ENCODE assay signal across 7 cellular contexts in the genomic region with DNA sequence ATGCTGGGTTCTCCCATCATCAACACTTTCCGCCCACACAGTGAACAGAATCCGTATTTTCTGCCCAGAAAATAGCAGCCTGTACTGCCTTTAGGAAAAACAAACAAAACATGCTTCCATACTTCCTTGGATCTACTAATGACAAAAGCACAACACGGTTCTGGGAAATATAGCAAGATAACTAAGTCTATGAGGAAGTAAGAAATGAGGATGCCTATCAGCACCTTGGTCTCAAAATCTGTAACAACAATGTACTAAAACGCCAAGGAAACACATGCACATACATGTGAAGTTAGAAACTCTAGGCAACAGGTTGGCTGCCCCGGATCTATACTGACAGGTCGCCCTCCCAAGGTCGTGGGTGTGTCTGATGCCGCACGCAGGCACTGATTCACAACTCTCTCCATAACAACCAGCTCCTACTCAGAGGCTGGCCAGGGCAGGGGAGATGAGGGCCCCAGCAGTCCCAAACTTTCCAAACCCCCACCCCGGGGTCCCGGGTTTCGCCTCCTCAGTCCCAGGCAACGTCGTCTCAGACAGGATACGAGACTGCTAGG. TPM values are rescaled to one million over a fixed set of nuclear protein-coding genes. Genes with fewer than 3 reads are reported as not detected.
A peak's percentile ranks its signal among the peaks of the same experiment; 100 is the strongest.
DNase-seq lines count a peak whose midpoint lies in the region; ATAC-seq and TF ChIP-seq lines count a peak whose summit lies in the region.

No MANE protein-coding gene starts in this region.

- TF ChIP-seq CTCF in esophagus muscularis mucosa (IDR thresholded peaks at IDR 0.05) (no peak), nephron (IDR thresholded peaks at IDR 0.05; ENCODE audit: unreplicated experiment in 3 of 3) (no peak)

- no peaks in the 10 kb centered on the region for H3K27me3 Mint-ChIP-seq in activated T-cell treated with anti-CD3 and anti-CD28 coated beads, Interleukin-2, amount 50 U/mL, for 24 hours
- no peaks in the 10 kb centered on the region for H3K27me3 Mint-ChIP-seq in nephron (ENCODE audit: low read depth)
- H3K27me3 Mint-ChIP-seq in stimulated activated naive CD8-positive, alpha-beta T cell treated with anti-CD3 and anti-CD28 coated beads, Interleukin-15, amount 100 ng/mL, for 72 hours: no peaks in the 10 kb centered on the region

- no peaks in the 10 kb centered on the region for H3K9me3 ChIP-seq in esophagus muscularis mucosa

- intact Hi-C loops in esophagus muscularis mucosa (cut with DNase I): no loop called here

- peaks cover 59% of the 10 kb centered on the region for H3K4me1 Mint-ChIP-seq in activated T-cell treated with anti-CD3 and anti-CD28 coated beads, Interleukin-2, amount 50 U/mL, for 24 hours (ENCODE audit: low read depth)
- peaks cover 21% of the 10 kb centered on the region for H3K4me1 Mint-ChIP-seq in nephron
- peaks cover 64% of the 10 kb centered on the region for H3K4me1 Mint-ChIP-seq in stimulated activated naive CD8-positive, alpha-beta T cell treated with anti-CD3 and anti-CD28 coated beads, Interleukin-15, amount 100 ng/mL, for 72 hours

- ATAC-seq in GM18867 (IDR thresholded peaks at IDR 0.05; ENCODE audit: unreplicated experiment) (peak; percentile 37), HG02970 (IDR thresholded peaks at IDR 0.05; ENCODE audit: low FRiP score, unreplicated experiment) (peak; percentile 35)
- ATAC-seq in stimulated activated naive CD8-positive, alpha-beta T cell treated with anti-CD3 and anti-CD28 coated beads, Interleukin-15, amount 100 ng/mL, for 72 hours: peak; percentile 78

- H3K9me3 Mint-ChIP-seq in activated T-cell treated with anti-CD3 and anti-CD28 coated beads, Interleukin-2, amount 50 U/mL, for 24 hours: no peaks in the 10 kb centered on the region
- H3K9me3 Mint-ChIP-seq in nephron: no peaks in the 10 kb centered on the region
- H3K9me3 Mint-ChIP-seq in stimulated activated naive CD8-positive, alpha-beta T cell treated with anti-CD3 and anti-CD28 coated beads, Interleukin-15, amount 100 ng/mL, for 72 hours: no peaks in the 10 kb centered on the region

- no peaks in the 10 kb centered on the region for H3K27me3 ChIP-seq in esophagus muscularis mucosa

- peak overlapping the region; percentile 75 to 90 (median 83) for H3K4me3 ChIP-seq in esophagus muscularis mucosa

- DNase-seq in NCI-H748 (lab: John Stamatoyannopoulos, UW; ENCODE audit: unreplicated experiment) (peak; percentile 68), esophagus muscularis mucosa (ENCODE audit: extremely low spot score) (no peak)
- peak; percentile 75 for DNase-seq in activated T-cell treated with anti-CD3 and anti-CD28 coated beads, Interleukin-2, amount 50 U/mL, for 24 hours
- DNase-seq in stimulated activated naive CD8-positive, alpha-beta T cell treated with anti-CD3 and anti-CD28 coated beads, Interleukin-15, amount 100 ng/mL, for 72 hours: peak; percentile 50 to 63

- peaks cover 21 to 32% (median 23%) of the 10 kb centered on the region in 4 donors for H3K4me1 ChIP-seq in esophagus muscularis mucosa

- H3K36me3 ChIP-seq in esophagus muscularis mucosa: no peaks in the 10 kb centered on the region

- peak overlapping the region; percentile 93 for H3K27ac Mint-ChIP-seq in activated T-cell treated with anti-CD3 and anti-CD28 coated beads, Interleukin-2, amount 50 U/mL, for 24 hours
- H3K27ac Mint-ChIP-seq in nephron: peak overlapping the region; percentile 57 to 86 (median 67)
- peak overlapping the region; percentile 90 to 93 for H3K27ac Mint-ChIP-seq in stimulated activated naive CD8-positive, alpha-beta T cell treated with anti-CD3 and anti-CD28 coated beads, Interleukin-15, amount 100 ng/mL, for 72 hours

- WGBS in esophagus muscularis mucosa: 4% methylated on average over 15 of the region's 15 CpGs

- peak overlapping the region; percentile 89 for H3K4me3 Mint-ChIP-seq in activated T-cell treated with anti-CD3 and anti-CD28 coated beads, Interleukin-2, amount 50 U/mL, for 24 hours
- H3K4me3 Mint-ChIP-seq in nephron: peak overlapping the region; percentile 81 to 92 (median 90)
- peak overlapping the region; percentile 90 to 91 for H3K4me3 Mint-ChIP-seq in stimulated activated naive CD8-positive, alpha-beta T cell treated with anti-CD3 and anti-CD28 coated beads, Interleukin-15, amount 100 ng/mL, for 72 hours

- no peak for TF ChIP-seq EP300 in esophagus muscularis mucosa (IDR thresholded peaks at IDR 0.05)

- peak overlapping the region; percentile 87 to 94 (median 90) for H3K27ac ChIP-seq in esophagus muscularis mucosa (replicated peaks in 1 of 4)

- H3K36me3 Mint-ChIP-seq in activated T-cell treated with anti-CD3 and anti-CD28 coated beads, Interleukin-2, amount 50 U/mL, for 24 hours (ENCODE audit: low read depth): peaks cover 2% of the 10 kb centered on the region
- H3K36me3 Mint-ChIP-seq in nephron (ENCODE audit: low read depth): peaks cover 3% of the 10 kb centered on the region

- no peak for TF ChIP-seq POLR2A in esophagus muscularis mucosa (IDR thresholded peaks at IDR 0.05; ENCODE audit: low read depth)

RNA-seq across cellular contexts. Expression of a gene that starts 0.7 kb away (rescaled TPM):
- total RNA-seq in esophagus muscularis mucosa: 10 to 100 TPM in 3 of 4 donors, 1 to 10 TPM in 1; 9.4 to 14.1 (median 11.2) TPM
